1 cellular context compared by ENCODE assay signal in genomic region chr4:185920171-185920570, GRCh38.
TF ChIP-seq lines count a peak whose summit lies in the region.

No MANE protein-coding gene starts in this region.

TF ChIP-seq in SK-N-SH, 30 proteins besides CTCF, POLR2A, EP300 and RAD21 (continued from another document):
- TF ChIP-seq PBX3 (IDR thresholded peaks at IDR 0.05), result no peak
- TF ChIP-seq FOXJ3 (CRISPR knock-in tag; IDR thresholded peaks at IDR 0.05), result no peak
- no peak for TF ChIP-seq FOXM1 (IDR thresholded peaks at IDR 0.05; ENCODE audit: low read depth)
- TF ChIP-seq RCOR1 (IDR thresholded peaks at IDR 0.05; ENCODE audit: low read length), result no peak
- no peak for TF ChIP-seq TCF12 (IDR thresholded peaks at IDR 0.05)
- no peak for TF ChIP-seq USF1 (IDR thresholded peaks at IDR 0.05; ENCODE audit: borderline replicate concordance, low read depth)
- no peak for TF ChIP-seq GABPA (IDR thresholded peaks at IDR 0.05; ENCODE audit: low read depth)
- no peak for TF ChIP-seq ZBTB33 (IDR thresholded peaks at IDR 0.05; ENCODE audit: borderline replicate concordance, low read depth)
- TF ChIP-seq SMC3 (IDR thresholded peaks at IDR 0.05; ENCODE audit: low read depth, low read length), result no peak
- no peak for TF ChIP-seq FOSL2 (IDR thresholded peaks at IDR 0.05; ENCODE audit: borderline replicate concordance, low read depth)
- TF ChIP-seq POLR2AphosphoS5 (IDR thresholded peaks at IDR 0.05; ENCODE audit: low read depth, low read length), result no peak
- no peak for TF ChIP-seq NRF1 (IDR thresholded peaks at IDR 0.05; ENCODE audit: low read depth, low read length)
- TF ChIP-seq IRF3 (IDR thresholded peaks at IDR 0.05; ENCODE audit: low read depth, low read length), result no peak
- TF ChIP-seq YY1 (IDR thresholded peaks at IDR 0.05; ENCODE audit: low read depth), result no peak
